ENCODE assay signal across 21 cellular contexts in genomic region chr10:62278461-62278910, GRCh38. TPM values are rescaled to one million over a fixed set of nuclear protein-coding genes. Genes with fewer than 3 reads are reported as not detected.
DNase-seq lines count a peak whose midpoint lies in the region; ATAC-seq and TF ChIP-seq lines count a peak whose summit lies in the region.
"Had no signal": no experiment of that assay in that cellular context is flagged by ENCODE, and none has a peak within 500 bp of the region (broad histone marks: within the 10 kb centered on the region; RNA-seq: fewer than 3 reads in every experiment).

No MANE protein-coding gene starts in this region.

- DNase-seq in GM03348 (ENCODE audit: low spot score) (peak; percentile 74), fibroblast of pulmonary artery (ENCODE audit: low read depth) (peak; percentile 30), smooth muscle cell (lab: John Stamatoyannopoulos, UW; ENCODE audit: unreplicated experiment) (no peak), anterior cingulate cortex (lab: John Stamatoyannopoulos, UW) (no peak), NCI-H2081 (lab: John Stamatoyannopoulos, UW) (no peak), right cardiac atrium (no peak)
- DNase-seq: activated CD4-positive, alpha-beta T cell treated with anti-CD3 and anti-CD28 coated beads for 4 hours; activated gamma-delta T cell; colonic mucosa; DMS79; naive thymus-derived CD4-positive, alpha-beta T cell; NCI-H1048; NCI-H69; spleen had no signal

- no peaks in the 10 kb centered on the region for H3K79me2 ChIP-seq in smooth muscle cell (ENCODE audit: low read depth)

- H3K4me2 ChIP-seq in smooth muscle cell, result peak overlapping the region; percentile 39
- H3K4me2 ChIP-seq: PC-9 had no signal

- H3K9me3 ChIP-seq in smooth muscle cell (replicated peaks; ENCODE audit: low read depth) (no peaks in the 10 kb centered on the region), right cardiac atrium (ENCODE audit: control insufficient read depth, low read length) (no peaks in the 10 kb centered on the region)
- H3K9me3 ChIP-seq: colonic mucosa, spleen, tibial nerve had no signal

- H3K27me3 ChIP-seq in smooth muscle cell (ENCODE audit: low read depth), result no peaks in the 10 kb centered on the region
- no peaks in the 10 kb centered on the region for H3K27me3 ChIP-seq in right cardiac atrium (ENCODE audit: control insufficient read depth, insufficient read depth)
- H3K27me3 ChIP-seq: colonic mucosa, tibial nerve had no signal

- ATAC-seq in SK-N-SH treated with all-trans-retinoic acid at 6 μM for 48 hours (peak; percentile 96), HG02610 (IDR thresholded peaks at IDR 0.05; ENCODE audit: unreplicated experiment) (no peak), right cardiac atrium (no peak)
- ATAC-seq: naive thymus-derived CD4-positive, alpha-beta T cell; stimulated activated memory B cell treated with anti-CD40 and anti-IgM and Interleukin-4, amounts not matched to agents 10 μg/mL and 1 μg/mL and 100 μg/mL, for 72 hours had no signal

- intact Hi-C loops in right cardiac atrium (cut with DNase I), result no loop called here

- no peaks in the 10 kb centered on the region for H3F3A ChIP-seq in smooth muscle cell (ENCODE audit: low read depth)

- H3K9ac ChIP-seq in smooth muscle cell (ENCODE audit: low read depth), result no peak overlapping the region

- TF ChIP-seq CTCF in fibroblast of pulmonary artery (IDR thresholded peaks at IDR 0.05; ENCODE audit: low read length, missing control alignments), result no peak
- no peak for TF ChIP-seq CTCF in smooth muscle cell (IDR thresholded peaks at IDR 0.05; ENCODE audit: borderline replicate concordance, insufficient read depth, poor library complexity, severe bottlenecking)

- H3K27ac ChIP-seq in smooth muscle cell (ENCODE audit: low read depth) (no peak overlapping the region), right cardiac atrium (ENCODE audit: low read length) (no peak overlapping the region)
- H3K27ac ChIP-seq: C4-2B, colonic mucosa, epithelial cell of prostate, PC-9, spleen, tibial nerve had no signal

- H2AFZ ChIP-seq in smooth muscle cell (ENCODE audit: low read depth), result no peak overlapping the region
- H2AFZ ChIP-seq: PC-9 had no signal

- no peaks in the 10 kb centered on the region for H4K20me1 ChIP-seq in smooth muscle cell (ENCODE audit: low read depth)

- 50% methylated on average over 2 of the region's 2 CpGs for WGBS in smooth muscle cell (ENCODE audit: low lambda C conversion rate)
- WGBS in right cardiac atrium, result 47% methylated on average over 2 of the region's 2 CpGs

- H3K36me3 ChIP-seq in smooth muscle cell (ENCODE audit: low read depth), result no peaks in the 10 kb centered on the region
- H3K36me3 ChIP-seq: colonic mucosa, spleen, tibial nerve had no signal

- H3K4me3 ChIP-seq in fibroblast of pulmonary artery (replicated peaks; ENCODE audit: low read depth, low read length) (no peak overlapping the region), smooth muscle cell (no peak overlapping the region), right cardiac atrium (ENCODE audit: low read length) (no peak overlapping the region)
- H3K4me3 ChIP-seq: colonic mucosa, PC-9, spleen, tibial nerve had no signal

- H3K4me1 ChIP-seq in smooth muscle cell (ENCODE audit: low read depth) (no peaks in the 10 kb centered on the region), right cardiac atrium (ENCODE audit: control insufficient read depth, insufficient read depth, low read length) (no peaks in the 10 kb centered on the region)
- H3K4me1 ChIP-seq: colonic mucosa, spleen, tibial nerve had no signal

TF ChIP-seq in SK-N-SH treated with all-trans-retinoic acid at 6 μM for 48 hours, 23 proteins besides CTCF, POLR2A, EP300 and RAD21 (continues in another document):
- TF ChIP-seq CSDC2 (CRISPR knock-in tag; IDR thresholded peaks at IDR 0.05) (no peak), ZNF8 (CRISPR knock-in tag; IDR thresholded peaks at IDR 0.05) (no peak), ZNF565 (CRISPR knock-in tag; conservative IDR thresholded peaks at IDR 0.05; ENCODE audit: low read depth) (no peak), TCF4 (CRISPR knock-in tag; IDR thresholded peaks at IDR 0.05; ENCODE audit: borderline replicate concordance) (peak; percentile 20; the same call in 1 of the 2 replicates), BACH2 (CRISPR knock-in tag; IDR thresholded peaks at IDR 0.05; ENCODE audit: borderline replicate concordance) (no peak), ISL1 (CRISPR knock-in tag; IDR thresholded peaks at IDR 0.05) (peak; percentile 96), RARB (CRISPR knock-in tag; IDR thresholded peaks at IDR 0.05) (no peak), ZC3H10 (CRISPR knock-in tag; IDR thresholded peaks at IDR 0.05) (no peak), GLIS3 (CRISPR knock-in tag; IDR thresholded peaks at IDR 0.05) (no peak), CREB5 (CRISPR knock-in tag; IDR thresholded peaks at IDR 0.05; ENCODE audit: low read depth) (no peak), OSR1 (CRISPR knock-in tag; IDR thresholded peaks at IDR 0.05) (no peak), PPARA (CRISPR knock-in tag; IDR thresholded peaks at IDR 0.05; ENCODE audit: borderline replicate concordance) (no peak), ZNF70 (CRISPR knock-in tag; IDR thresholded peaks at IDR 0.05) (no peak), TOX (CRISPR knock-in tag; IDR thresholded peaks at IDR 0.05; ENCODE audit: borderline replicate concordance) (no peak), ESRRG (CRISPR knock-in tag; IDR thresholded peaks at IDR 0.05) (no peak), TSHZ2 (CRISPR knock-in tag; IDR thresholded peaks at IDR 0.05) (peak; percentile 27; the same call in 1 of the 2 replicates), POU6F1 (CRISPR knock-in tag; IDR thresholded peaks at IDR 0.05; ENCODE audit: borderline replicate concordance, low read depth) (no peak)
- TF ChIP-seq, protein P1, sequence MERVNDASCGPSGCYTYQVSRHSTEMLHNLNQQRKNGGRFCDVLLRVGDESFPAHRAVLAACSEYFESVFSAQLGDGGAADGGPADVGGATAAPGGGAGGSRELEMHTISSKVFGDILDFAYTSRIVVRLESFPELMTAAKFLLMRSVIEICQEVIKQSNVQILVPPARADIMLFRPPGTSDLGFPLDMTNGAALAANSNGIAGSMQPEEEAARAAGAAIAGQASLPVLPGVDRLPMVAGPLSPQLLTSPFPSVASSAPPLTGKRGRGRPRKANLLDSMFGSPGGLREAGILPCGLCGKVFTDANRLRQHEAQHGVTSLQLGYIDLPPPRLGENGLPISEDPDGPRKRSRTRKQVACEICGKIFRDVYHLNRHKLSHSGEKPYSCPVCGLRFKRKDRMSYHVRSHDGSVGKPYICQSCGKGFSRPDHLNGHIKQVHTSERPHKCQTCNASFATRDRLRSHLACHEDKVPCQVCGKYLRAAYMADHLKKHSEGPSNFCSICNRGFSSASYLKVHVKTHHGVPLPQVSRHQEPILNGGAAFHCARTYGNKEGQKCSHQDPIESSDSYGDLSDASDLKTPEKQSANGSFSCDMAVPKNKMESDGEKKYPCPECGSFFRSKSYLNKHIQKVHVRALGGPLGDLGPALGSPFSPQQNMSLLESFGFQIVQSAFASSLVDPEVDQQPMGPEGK (CRISPR knock-in tag; IDR thresholded peaks at IDR 0.05; ENCODE audit: borderline replicate concordance), result no peak

RNA-seq across cellular contexts. Expression of gene RTKN2, which starts 9.8 kb away (rescaled TPM):
- total RNA-seq in smooth muscle cell (4.9 and 5.4 TPM in 2 replicates), right cardiac atrium (under 1 TPM; 0.06 to 0.19 (median 0.13) TPM)
- polyA plus RNA-seq in smooth muscle cell (1.6 and 3.2 TPM in 2 replicates), right cardiac atrium (0.11 TPM)

Comparison
In these comparisons a context has a peak if more than half of its experiments do, and no peak if none do; other contexts are left out.
1. DNase-seq: peak in GM03348 (single experiment) and fibroblast of pulmonary artery (single experiment); none in smooth muscle cell (single experiment), anterior cingulate cortex (0 of 58), NCI-H2081 (0 of 2) and right cardiac atrium (0 of 3).